8 cellular contexts compared by ENCODE assay signal in the genomic region with DNA sequence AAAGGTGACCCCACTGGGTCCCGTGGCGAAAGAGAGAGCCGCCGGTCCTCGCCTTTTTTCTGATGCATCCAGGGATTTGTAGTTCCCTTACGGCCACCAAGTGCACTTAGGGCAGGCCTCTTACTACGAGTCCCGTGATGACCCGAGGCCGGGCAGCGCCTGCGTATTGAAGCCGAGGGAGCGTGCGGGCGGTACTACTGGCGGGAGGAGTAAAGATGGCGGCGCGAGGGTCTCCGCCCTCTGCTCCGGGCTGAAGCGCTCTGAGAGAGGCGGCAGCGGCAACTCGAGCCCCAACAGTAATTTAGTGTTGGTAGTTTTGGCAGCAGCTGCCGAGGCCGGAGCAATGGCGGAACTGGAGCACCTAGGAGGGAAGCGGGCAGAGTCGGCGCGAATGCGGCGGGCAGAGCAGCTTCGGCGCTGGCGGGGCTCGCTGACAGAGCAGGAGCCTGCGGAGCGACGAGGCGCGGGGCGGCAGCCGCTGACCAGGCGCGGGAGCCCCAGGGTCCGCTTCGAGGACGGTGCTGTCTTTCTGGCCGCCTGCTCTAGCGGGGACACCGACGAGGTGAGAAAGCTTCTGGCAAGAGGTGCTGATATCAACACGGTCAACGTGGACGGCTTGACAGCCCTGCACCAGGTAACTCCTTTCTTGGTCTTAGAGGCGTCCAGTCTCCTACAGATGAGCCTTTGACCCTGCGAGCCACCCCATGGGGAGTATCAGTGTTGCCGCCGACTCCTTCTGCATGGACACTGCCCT. TPM values are rescaled to one million over a fixed set of nuclear protein-coding genes. Genes with fewer than 3 reads are reported as not detected.
DNase-seq lines count a peak whose midpoint lies in the region; ATAC-seq and TF ChIP-seq lines count a peak whose summit lies in the region.

A gene with protein sequence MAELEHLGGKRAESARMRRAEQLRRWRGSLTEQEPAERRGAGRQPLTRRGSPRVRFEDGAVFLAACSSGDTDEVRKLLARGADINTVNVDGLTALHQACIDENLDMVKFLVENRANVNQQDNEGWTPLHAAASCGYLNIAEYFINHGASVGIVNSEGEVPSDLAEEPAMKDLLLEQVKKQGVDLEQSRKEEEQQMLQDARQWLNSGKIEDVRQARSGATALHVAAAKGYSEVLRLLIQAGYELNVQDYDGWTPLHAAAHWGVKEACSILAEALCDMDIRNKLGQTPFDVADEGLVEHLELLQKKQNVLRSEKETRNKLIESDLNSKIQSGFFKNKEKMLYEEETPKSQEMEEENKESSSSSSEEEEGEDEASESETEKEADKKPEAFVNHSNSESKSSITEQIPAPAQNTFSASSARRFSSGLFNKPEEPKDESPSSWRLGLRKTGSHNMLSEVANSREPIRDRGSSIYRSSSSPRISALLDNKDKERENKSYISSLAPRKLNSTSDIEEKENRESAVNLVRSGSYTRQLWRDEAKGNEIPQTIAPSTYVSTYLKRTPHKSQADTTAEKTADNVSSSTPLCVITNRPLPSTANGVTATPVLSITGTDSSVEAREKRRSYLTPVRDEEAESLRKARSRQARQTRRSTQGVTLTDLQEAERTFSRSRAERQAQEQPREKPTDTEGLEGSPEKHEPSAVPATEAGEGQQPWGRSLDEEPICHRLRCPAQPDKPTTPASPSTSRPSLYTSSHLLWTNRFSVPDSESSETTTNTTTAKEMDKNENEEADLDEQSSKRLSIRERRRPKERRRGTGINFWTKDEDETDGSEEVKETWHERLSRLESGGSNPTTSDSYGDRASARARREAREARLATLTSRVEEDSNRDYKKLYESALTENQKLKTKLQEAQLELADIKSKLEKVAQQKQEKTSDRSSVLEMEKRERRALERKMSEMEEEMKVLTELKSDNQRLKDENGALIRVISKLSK (plus strand): TSS at position 191 of the 754 bp plus-strand sequence. CDS start 153 bp downstream, at position 344.

- peak in 1 of 2 donors; percentile 62 for TF ChIP-seq POLR2A in tibial nerve (IDR thresholded peaks at IDR 0.05)

- H3K27ac ChIP-seq in parathyroid adenoma, result peak within 1 kb of the TSS; percentile 86
- H3K27ac ChIP-seq in tibial nerve, result peak within 1 kb of the TSS; percentile 60 to 96 (median 88)

- peak within 1 kb of the TSS; percentile 81 for H3K4me2 ChIP-seq in parathyroid adenoma (ENCODE audit: low read length)

- peak; percentile 89 to 93 for TF ChIP-seq EP300 in tibial nerve (IDR thresholded peaks at IDR 0.05)

- DNase-seq in GM12864 (ENCODE audit: low read depth) (peak; percentile 96), NCI-H1417 (lab: John Stamatoyannopoulos, UW) (peak; percentile 96 to 100 (median 99)), SW 1271 (lab: John Stamatoyannopoulos, UW) (peak; percentile 93 to 96), Right ventricle myocardium superior (peak; percentile 99), tibial nerve (ENCODE audit: low spot score in 2 of 2) (peak; percentile 95)
- peak; percentile 89 for DNase-seq in activated naive CD8-positive, alpha-beta T cell treated with anti-CD3 and anti-CD28 coated beads, Interleukin-2, amount 50 U/mL, for 16 hours (ENCODE audit: low read depth, low spot score)

- H3K4me1 ChIP-seq in parathyroid adenoma (no peaks in the 10 kb centered on the region), tibial nerve (peaks cover 0 to 27% (median 5%) of the 10 kb centered on the region in 4 donors)

- WGBS in tibial nerve, 2 donors, result 1% methylated on average over 40 to 54 of the region's 62 CpGs

- H3K4me3 ChIP-seq in GM12864 (ENCODE audit: low read depth, low read length) (peak within 1 kb of the TSS; percentile 89), parathyroid adenoma (ENCODE audit: low read depth, low read length) (peak within 1 kb of the TSS; percentile 91), tibial nerve (peak within 1 kb of the TSS; percentile 88 to 99 (median 94))

- intact Hi-C loops in Right ventricle myocardium superior (cut with DNase I), result loop anchor here (10.0 kb wide), 2 partner anchors 116 to 366 kb away; partner anchors contain the start of gene SYT2

- peak within 1 kb of the TSS; percentile 67 for H3K9ac ChIP-seq in parathyroid adenoma

- peak within 1 kb of the TSS; percentile 94 for H2AFZ ChIP-seq in parathyroid adenoma

- H3K9me3 ChIP-seq in parathyroid adenoma (ENCODE audit: control insufficient read depth, low read length), result no peaks in the 10 kb centered on the region
- no peaks in the 10 kb centered on the region for H3K9me3 ChIP-seq in tibial nerve

- peak; percentile 99 for ATAC-seq in HG02759 (IDR thresholded peaks at IDR 0.05; ENCODE audit: unreplicated experiment)
- peak; percentile 98 for ATAC-seq in Right ventricle myocardium superior (ENCODE audit: poor library complexity)

- peaks cover 15% of the 10 kb centered on the region for H3K79me2 ChIP-seq in parathyroid adenoma

- H3K27me3 ChIP-seq in parathyroid adenoma (ENCODE audit: control insufficient read depth, insufficient read depth, low read length) (no peaks in the 10 kb centered on the region), tibial nerve (no peaks in the 10 kb centered on the region)

- TF ChIP-seq CTCF in GM12864 (IDR thresholded peaks at IDR 0.05; ENCODE audit: low read depth, low read length, missing control alignments), result no peak
- no peak for TF ChIP-seq CTCF in parathyroid adenoma (IDR thresholded peaks at IDR 0.05)
- no peak for TF ChIP-seq CTCF in tibial nerve (IDR thresholded peaks at IDR 0.05)

- H3K36me3 ChIP-seq in parathyroid adenoma (ENCODE audit: control insufficient read depth, insufficient read depth, low read length) (no peaks in the 10 kb centered on the region), tibial nerve (no peaks in the 10 kb centered on the region)

RNA-seq across cellular contexts. Expression of the gene that starts here (rescaled TPM):
- total RNA-seq in Right ventricle myocardium superior, result 636 TPM
- 100 to 1,000 TPM in 3 of 4 donors, 10 to 100 TPM in 1; 68.1 to 153 (median 116) TPM for total RNA-seq in tibial nerve

Comparison
In these comparisons a context has a peak if more than half of its experiments do, and no peak if none do; other contexts are left out.
1. Peak in every context shown above with its lines: DNase-seq, ATAC-seq, H3K4me3 ChIP-seq and H3K27ac ChIP-seq.